Comparison of ENCODE assay signal across 1 cellular context in the genomic region with DNA sequence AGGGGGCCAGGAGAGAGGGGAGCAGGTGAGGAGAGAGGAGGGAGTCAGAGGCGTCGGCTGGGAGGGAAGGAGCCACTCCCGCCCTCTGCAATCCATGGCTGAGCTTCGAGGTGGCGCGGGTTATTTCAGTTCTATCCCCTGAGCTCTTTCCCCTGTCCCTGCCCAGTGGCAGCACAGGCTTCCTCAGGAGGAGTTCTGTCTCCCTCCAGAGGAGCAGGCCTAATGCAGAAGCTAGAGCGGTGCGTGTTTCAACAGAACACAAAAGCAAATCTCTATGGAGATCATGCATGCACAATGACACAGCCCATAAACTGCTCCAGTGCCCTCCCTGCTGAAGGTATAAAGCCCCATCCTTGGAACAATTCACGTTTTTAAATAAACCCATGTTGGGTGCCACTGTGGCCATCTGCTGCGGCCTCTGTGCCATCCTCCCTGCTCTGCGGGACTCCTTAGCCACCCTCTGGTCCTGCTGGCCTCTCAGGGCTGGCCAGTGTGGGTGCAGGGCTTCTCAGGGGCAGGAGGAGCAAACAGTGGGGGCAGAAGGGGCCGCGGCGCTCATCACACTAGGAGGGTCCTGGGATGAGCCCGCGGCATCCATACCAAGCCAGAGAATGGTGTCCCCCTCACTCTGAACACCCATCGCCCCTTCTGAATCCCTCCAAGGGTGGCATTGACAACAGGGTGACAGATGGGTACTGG.
TF ChIP-seq lines count a peak whose summit lies in the region.

No MANE protein-coding gene starts in this region.

TF ChIP-seq in SK-N-SH treated with all-trans-retinoic acid at 6 μM for 48 hours, 23 proteins besides CTCF, POLR2A, EP300 and RAD21 (continued from another document):
- TF ChIP-seq, protein P1, sequence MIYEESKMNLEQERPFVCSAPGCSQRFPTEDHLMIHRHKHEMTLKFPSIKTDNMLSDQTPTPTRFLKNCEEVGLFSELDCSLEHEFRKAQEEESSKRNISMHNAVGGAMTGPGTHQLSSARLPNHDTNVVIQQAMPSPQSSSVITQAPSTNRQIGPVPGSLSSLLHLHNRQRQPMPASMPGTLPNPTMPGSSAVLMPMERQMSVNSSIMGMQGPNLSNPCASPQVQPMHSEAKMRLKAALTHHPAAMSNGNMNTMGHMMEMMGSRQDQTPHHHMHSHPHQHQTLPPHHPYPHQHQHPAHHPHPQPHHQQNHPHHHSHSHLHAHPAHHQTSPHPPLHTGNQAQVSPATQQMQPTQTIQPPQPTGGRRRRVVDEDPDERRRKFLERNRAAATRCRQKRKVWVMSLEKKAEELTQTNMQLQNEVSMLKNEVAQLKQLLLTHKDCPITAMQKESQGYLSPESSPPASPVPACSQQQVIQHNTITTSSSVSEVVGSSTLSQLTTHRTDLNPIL (CRISPR knock-in tag; IDR thresholded peaks at IDR 0.05; ENCODE audit: low read depth), result no peak
- TF ChIP-seq BACH2 (CRISPR knock-in tag; IDR thresholded peaks at IDR 0.05; ENCODE audit: borderline replicate concordance), result no peak
TF ChIP-seq in SK-N-SH treated with all-trans-retinoic acid at 6 μM for 48 hours: peak in this region for 0.
